ENCODE assay signal across 8 cellular contexts in genomic region chr17:44221862-44222111, GRCh38. TPM values are rescaled to one million over a fixed set of nuclear protein-coding genes. Genes with fewer than 3 reads are reported as not detected.
DNase-seq lines count a peak whose midpoint lies in the region; ATAC-seq and TF ChIP-seq lines count a peak whose summit lies in the region.

No MANE protein-coding gene starts in this region.

- H3K27ac ChIP-seq in MM.1S (ENCODE audit: low read length) (peak overlapping the region; percentile 65; the same call in 1 of the 2 replicates), dorsolateral prefrontal cortex (peak overlapping the region; percentile 44 to 100 (median 99))

- H3K4me2 ChIP-seq in MM.1S (ENCODE audit: low read depth, low read length) = peak overlapping the region; percentile 99

- DNase-seq in AG10803 (ENCODE audit: low read depth) = no peak
- DNase-seq in MM.1S = no peak
- DNase-seq in dorsolateral prefrontal cortex = peak in 2 of 10 donors; percentile 21 to 35
- peak; percentile 34 for DNase-seq in natural killer cell
- no peak for DNase-seq in NCI-H748 treated with DMSO at 0.1 percent for 48 hours (lab: John Stamatoyannopoulos, UW)

- H3K27ac Mint-ChIP-seq in natural killer cell = peak overlapping the region; percentile 93 to 98

- H3K36me3 Mint-ChIP-seq in natural killer cell = no peaks in the 10 kb centered on the region

- TF ChIP-seq CTCF in AG10803 (conservative IDR thresholded peaks at IDR 0.05; ENCODE audit: low read length) = no peak
- no peak for TF ChIP-seq CTCF in MM.1S (IDR thresholded peaks at IDR 0.05; ENCODE audit: low read length)
- no peak for TF ChIP-seq CTCF in dorsolateral prefrontal cortex (IDR thresholded peaks at IDR 0.05 in 54 of 56, conservative IDR thresholded peaks at IDR 0.05 in 2 of 56; ENCODE audit: low read depth in 1 of 56, partially characterized antibody in 56 of 56)
- TF ChIP-seq CTCF in natural killer cell (IDR thresholded peaks at IDR 0.05) = no peak

- peaks cover 29% of the 10 kb centered on the region; the same call in 1 of the 2 replicates for H3F3A ChIP-seq in MM.1S (ENCODE audit: insufficient read depth, low read length)

- peak overlapping the region; percentile 99 for H3K4me3 Mint-ChIP-seq in natural killer cell

- peak overlapping the region; percentile 72 for H3K9ac ChIP-seq in MM.1S (ENCODE audit: low read length)

- H3K4me3 ChIP-seq in AG10803 (ENCODE audit: low read length) = peak overlapping the region; percentile 80
- H3K4me3 ChIP-seq in MM.1S (ENCODE audit: low read length) = peak overlapping the region; percentile 86
- peak overlapping the region; percentile 67 to 95 (median 88) for H3K4me3 ChIP-seq in dorsolateral prefrontal cortex

- no peak for ATAC-seq in natural killer cell
- no peak for ATAC-seq in HG03280 (IDR thresholded peaks at IDR 0.05; ENCODE audit: unreplicated experiment)
- ATAC-seq in HG02763 (IDR thresholded peaks at IDR 0.05; ENCODE audit: unreplicated experiment) = no peak
- ATAC-seq in HG02884 (IDR thresholded peaks at IDR 0.05; ENCODE audit: unreplicated experiment) = no peak

- H3K79me2 ChIP-seq in MM.1S (ENCODE audit: low read length) = peaks cover 34% of the 10 kb centered on the region

- peaks cover 5% of the 10 kb centered on the region for H3K4me1 ChIP-seq in MM.1S (ENCODE audit: low read length)

- no peaks in the 10 kb centered on the region for H3K9me3 Mint-ChIP-seq in natural killer cell

- H3K4me1 Mint-ChIP-seq in natural killer cell = peaks cover 27 to 38% of the 10 kb centered on the region in 2 donors

- no peaks in the 10 kb centered on the region for H3K9me2 ChIP-seq in MM.1S (replicated peaks; ENCODE audit: insufficient read depth, low read length)

- no peaks in the 10 kb centered on the region for H4K20me1 ChIP-seq in MM.1S (ENCODE audit: insufficient read depth, low read length)

- intact Hi-C loops in dorsolateral prefrontal cortex (cut with DNase I) = loop anchor here (1.0 to 2.0 kb wide), 2 partner anchors 87 kb away; partner anchors contain the start of gene RUNDC3A (in 2 of the 2)
- intact Hi-C loops in natural killer cell (cut with micrococcal nuclease) = no loop called here

- no peaks in the 10 kb centered on the region for H3K36me3 ChIP-seq in MM.1S (replicated peaks; ENCODE audit: insufficient read depth, low read length)

- H2AFZ ChIP-seq in MM.1S (ENCODE audit: low read length) = peak overlapping the region; percentile 91

- H3K9me3 ChIP-seq in MM.1S (replicated peaks; ENCODE audit: insufficient read depth, low read length) = no peaks in the 10 kb centered on the region

- no peaks in the 10 kb centered on the region for H3K27me3 Mint-ChIP-seq in natural killer cell (ENCODE audit: low read depth in 2 of 2)

- H3K27me3 ChIP-seq in MM.1S (replicated peaks; ENCODE audit: insufficient read depth, low read length) = no peaks in the 10 kb centered on the region
- H3K27me3 ChIP-seq in dorsolateral prefrontal cortex = no peaks in the 10 kb centered on the region

RNA-seq across cellular contexts. Expression of gene UBTF, which starts 2.3 kb away (rescaled TPM):
- total RNA-seq in dorsolateral prefrontal cortex (10 to 100 TPM; 56.2 to 94.1 (median 72.5) TPM), natural killer cell (100 to 1,000 TPM; 132 to 169 (median 168) TPM)

RNA-seq across cellular contexts. Expression of gene ATXN7L3, which starts 22.1 kb away (rescaled TPM):
- 100 to 1,000 TPM in 119 of 120 experiments, 10 to 100 TPM in 1; 95.4 to 294 (median 207) TPM for total RNA-seq in dorsolateral prefrontal cortex
- 100 to 1,000 TPM in 2 of 3 donors, 10 to 100 TPM in 1; 87.6 to 112 (median 109) TPM for total RNA-seq in natural killer cell

RNA-seq across cellular contexts. Expression of gene TMUB2, which starts 35.0 kb away (rescaled TPM):
- total RNA-seq in dorsolateral prefrontal cortex = 10 to 100 TPM; 25.4 to 51.8 (median 37.8) TPM
- 10 to 100 TPM; 40.4 to 48.2 (median 41.0) TPM for total RNA-seq in natural killer cell

RNA-seq across cellular contexts. Expression of gene SLC4A1, which starts 46.1 kb away (rescaled TPM):
- total RNA-seq in dorsolateral prefrontal cortex = 1 to 10 TPM in 33 of 120 experiments, under 1 TPM in 62, not detected in 25; 0.08 to 6.2 (median 0.68) TPM
- total RNA-seq in natural killer cell = not detected

RNA-seq across cellular contexts. Expression of gene ASB16, which starts 51.3 kb away (rescaled TPM):
- total RNA-seq in dorsolateral prefrontal cortex (1 to 10 TPM in 26 of 120 experiments, under 1 TPM in 78, not detected in 16; 0.23 to 3.2 (median 0.64) TPM), natural killer cell (not detected)
